ENCODE assay signal across 8 cellular contexts in genomic region chr11:86067230-86068137, GRCh38. TPM values are rescaled to one million over a fixed set of nuclear protein-coding genes. Genes with fewer than 3 reads are reported as not detected.
DNase-seq lines count a peak whose midpoint lies in the region; ATAC-seq, FAIRE-seq and TF ChIP-seq lines count a peak whose summit lies in the region.

No MANE protein-coding gene starts in this region.

- H3K4me3 Mint-ChIP-seq in activated naive CD4-positive, alpha-beta T cell treated with anti-CD3 and anti-CD28 coated beads, Interleukin-2, amount 50 U/mL, for 24 hours: peak overlapping the region; percentile 94

- H3K27me3 ChIP-seq in Peyer's patch (no peaks in the 10 kb centered on the region), dorsolateral prefrontal cortex (no peaks in the 10 kb centered on the region), muscle layer of duodenum (ENCODE audit: low read depth, low read length) (no peaks in the 10 kb centered on the region)

- TF ChIP-seq POLR2A in Peyer's patch (IDR thresholded peaks at IDR 0.05): peak; percentile 33 to 53
- no peak for TF ChIP-seq POLR2A in H54 (IDR thresholded peaks at IDR 0.05; ENCODE audit: low read depth, low read length)

- H3K27ac ChIP-seq in Peyer's patch: peak overlapping the region; percentile 92 to 99 (median 97)
- H3K27ac ChIP-seq in dorsolateral prefrontal cortex: peak overlapping the region; percentile 88 to 99 (median 98)
- peak overlapping the region; percentile 99 for H3K27ac ChIP-seq in muscle layer of duodenum (ENCODE audit: low read length)

- H3K4me1 ChIP-seq in Peyer's patch: peaks cover 0 to 36% (median 2%) of the 10 kb centered on the region in 4 donors
- peaks cover 11 to 18% of the 10 kb centered on the region in 2 donors for H3K4me1 ChIP-seq in muscle layer of duodenum (ENCODE audit: control insufficient read depth in 1 of 2, insufficient read depth in 2 of 2, low read length in 2 of 2)

- H3K36me3 ChIP-seq in Peyer's patch (no peaks in the 10 kb centered on the region), muscle layer of duodenum (ENCODE audit: control insufficient read depth in 1 of 2, insufficient read depth in 2 of 2, low read length in 2 of 2) (peaks cover 0 to 13% of the 10 kb centered on the region in 2 donors)

- peak overlapping the region; percentile 98 for H3K27ac Mint-ChIP-seq in activated naive CD4-positive, alpha-beta T cell treated with anti-CD3 and anti-CD28 coated beads, Interleukin-2, amount 50 U/mL, for 24 hours

- peak overlapping the region; percentile 71 to 99 (median 91) for H3K4me3 ChIP-seq in Peyer's patch
- H3K4me3 ChIP-seq in dorsolateral prefrontal cortex: peak overlapping the region; percentile 61 to 100 (median 93)
- peak overlapping the region; percentile 88 to 98 for H3K4me3 ChIP-seq in muscle layer of duodenum (ENCODE audit: low read depth in 1 of 2, low read length in 2 of 2)

- no peak for ATAC-seq in HG03565 (IDR thresholded peaks at IDR 0.05; ENCODE audit: unreplicated experiment)

- intact Hi-C loops in dorsolateral prefrontal cortex (cut with DNase I): loop anchor here (2.0 to 10.0 kb wide), 7 partner anchors 25 to 147 kb away; no protein-coding TSS in a partner anchor

- H3K4me1 Mint-ChIP-seq in activated naive CD4-positive, alpha-beta T cell treated with anti-CD3 and anti-CD28 coated beads, Interleukin-2, amount 50 U/mL, for 24 hours: peaks cover 45% of the 10 kb centered on the region

- no peaks in the 10 kb centered on the region for H3K9me3 Mint-ChIP-seq in activated naive CD4-positive, alpha-beta T cell treated with anti-CD3 and anti-CD28 coated beads, Interleukin-2, amount 50 U/mL, for 24 hours

- no peaks in the 10 kb centered on the region for H3K27me3 Mint-ChIP-seq in activated naive CD4-positive, alpha-beta T cell treated with anti-CD3 and anti-CD28 coated beads, Interleukin-2, amount 50 U/mL, for 24 hours

- FAIRE-seq in H54 (lab: Jason Lieb, UNC): no peak

- TF ChIP-seq CTCF in Peyer's patch (IDR thresholded peaks at IDR 0.05) (no peak), dorsolateral prefrontal cortex (IDR thresholded peaks at IDR 0.05 in 54 of 56, conservative IDR thresholded peaks at IDR 0.05 in 2 of 56; ENCODE audit: low read depth in 1 of 56, partially characterized antibody in 56 of 56) (peak in 9 of 56 donors; percentile 5 to 35 (median 11))

- no peaks in the 10 kb centered on the region for H3K9me3 ChIP-seq in Peyer's patch
- no peaks in the 10 kb centered on the region for H3K9me3 ChIP-seq in muscle layer of duodenum (ENCODE audit: control insufficient read depth in 1 of 2, low read length in 2 of 2)

- DNase-seq in activated naive CD4-positive, alpha-beta T cell treated with Interleukin-2 at 50 U/mL for 16 hours: no peak
- DNase-seq in Peyer's patch (no peak), dorsolateral prefrontal cortex (no peak), H54 (ENCODE audit: insufficient read length, low spot score) (no peak), ureter (ENCODE audit: low spot score) (no peak)

- H3K36me3 Mint-ChIP-seq in activated naive CD4-positive, alpha-beta T cell treated with anti-CD3 and anti-CD28 coated beads, Interleukin-2, amount 50 U/mL, for 24 hours: no peaks in the 10 kb centered on the region

RNA-seq across cellular contexts. Expression of gene PICALM, which starts 1.4 kb away (rescaled TPM):
- total RNA-seq in Peyer's patch: 100 to 1,000 TPM; 201 to 292 (median 237) TPM
- 100 to 1,000 TPM; 218 to 547 (median 291) TPM for total RNA-seq in dorsolateral prefrontal cortex
- 261 TPM for total RNA-seq in ureter
